8 cellular contexts compared by ENCODE assay signal in genomic region chr6:149319413-149319812, GRCh38. TPM values are rescaled to one million over a fixed set of nuclear protein-coding genes. Genes with fewer than 3 reads are reported as not detected.
A peak's percentile ranks its signal among the peaks of the same experiment; 100 is the strongest.
DNase-seq lines count a peak whose midpoint lies in the region; ATAC-seq, FAIRE-seq and TF ChIP-seq lines count a peak whose summit lies in the region.

No MANE protein-coding gene starts in this region.

- no peaks in the 10 kb centered on the region for H3K27me3 Mint-ChIP-seq in CD4-positive, alpha-beta T cell
- peaks cover under 1% of the 10 kb centered on the region for H3K27me3 Mint-ChIP-seq in osteocyte (ENCODE audit: unreplicated experiment)

- peaks cover 44% of the 10 kb centered on the region for H3K4me1 ChIP-seq in OCI-LY7 (ENCODE audit: insufficient read depth, low read length, poor library complexity, severe bottlenecking)

- H3K36me3 Mint-ChIP-seq in CD4-positive, alpha-beta T cell (ENCODE audit: low read depth): peaks cover 14% of the 10 kb centered on the region
- H3K36me3 Mint-ChIP-seq in osteocyte (ENCODE audit: unreplicated experiment): no peaks in the 10 kb centered on the region

- no peaks in the 10 kb centered on the region for H3K27me3 ChIP-seq in CD4-positive, alpha-beta T cell (ENCODE audit: control insufficient read depth, insufficient read depth, low read length)

- H3K27ac ChIP-seq in CD4-positive, alpha-beta T cell (ENCODE audit: low read depth, low read length): peak overlapping the region; percentile 95
- peak overlapping the region; percentile 86 for H3K27ac ChIP-seq in OCI-LY7 (ENCODE audit: low read depth, low read length, poor library complexity, severe bottlenecking)

- ATAC-seq in CD4-positive, alpha-beta T cell (ENCODE audit: poor library complexity): no peak
- ATAC-seq in HG02763 (IDR thresholded peaks at IDR 0.05; ENCODE audit: unreplicated experiment): no peak
- ATAC-seq in GM19395 (IDR thresholded peaks at IDR 0.05; ENCODE audit: unreplicated experiment): no peak

- H3K27ac Mint-ChIP-seq in CD4-positive, alpha-beta T cell: peak overlapping the region; percentile 86
- H3K27ac Mint-ChIP-seq in osteocyte (ENCODE audit: unreplicated experiment): peak overlapping the region; percentile 84

- H2AFZ ChIP-seq in OCI-LY7 (ENCODE audit: low read length): no peak overlapping the region

- no peaks in the 10 kb centered on the region for H3K9me3 ChIP-seq in CD4-positive, alpha-beta T cell (ENCODE audit: control insufficient read depth, low read length)
- no peaks in the 10 kb centered on the region for H3K9me3 ChIP-seq in OCI-LY7 (ENCODE audit: low read length)

- 0 out of 2 replicates have a peak, but pooled peaks cover 4% of the 10 kb centered on the region for H3K36me3 ChIP-seq in OCI-LY7 (ENCODE audit: insufficient read depth, low read length)

- peak overlapping the region; percentile 93 for H3K4me2 ChIP-seq in OCI-LY7 (ENCODE audit: low read length)

- POLR2A ChIA-PET in CD4-positive, alpha-beta T cell (lab: Charles Lee): interaction anchor here (0.6 to 1.3 kb wide), 5 partner anchors 9 to 193 kb away, joined by 3 to 5 read pairs (median 3); no protein-coding TSS in a partner anchor
- POLR2A ChIA-PET in OCI-LY7 (lab: Charles Lee): interaction anchor here (1.2 kb wide), 1 partner anchor 13 kb away, joined by 4 read pairs; no protein-coding TSS in a partner anchor

- no TSS peak for BruUV-seq in OCI-LY7 (replicated peaks; lab: Mats Ljungman, UMichigan)

- no peaks in the 10 kb centered on the region for H3K9me2 ChIP-seq in OCI-LY7 (ENCODE audit: insufficient read depth, low read length)

- peaks cover 65% of the 10 kb centered on the region for H3K4me1 Mint-ChIP-seq in CD4-positive, alpha-beta T cell (ENCODE audit: low read depth)
- H3K4me1 Mint-ChIP-seq in osteocyte (ENCODE audit: unreplicated experiment): peaks cover 53% of the 10 kb centered on the region

- FAIRE-seq in endometrium (lab: Jason Lieb, UNC): peak; percentile 26

- no peak for DNase-seq in CD4-positive, alpha-beta T cell
- no peak for DNase-seq in OCI-LY7 (ENCODE audit: low spot score)
- no peak for DNase-seq in osteocyte (ENCODE audit: extremely low spot score, unreplicated experiment)
- DNase-seq in DMS 273 (lab: John Stamatoyannopoulos, UW; ENCODE audit: unreplicated experiment): no peak
- DNase-seq in amygdala (lab: John Stamatoyannopoulos, UW): no peak

- peak overlapping the region; percentile 75 for H3K4me3 ChIP-seq in OCI-LY7 (ENCODE audit: low read depth, low read length, poor library complexity, severe bottlenecking)

- intact Hi-C loops in CD4-positive, alpha-beta T cell (cut with DNase I, micrococcal nuclease): loop anchor here (2.0 to 10.0 kb wide), 6 partner anchors 47 to 195 kb away; no protein-coding TSS in a partner anchor
- intact Hi-C loops in OCI-LY7 (cut with micrococcal nuclease; ENCODE audit: unreplicated experiment): loop anchor here (5.0 to 10.0 kb wide), 3 partner anchors 195 to 292 kb away; no protein-coding TSS in a partner anchor

- TF ChIP-seq CTCF in CD4-positive, alpha-beta T cell (IDR thresholded peaks at IDR 0.05): no peak
- TF ChIP-seq CTCF in OCI-LY7 (conservative IDR thresholded peaks at IDR 0.05; ENCODE audit: low read length) (no peak), osteocyte (IDR thresholded peaks at IDR 0.05) (no peak)

- H3K4me3 Mint-ChIP-seq in CD4-positive, alpha-beta T cell: peak overlapping the region; percentile 95
- peak overlapping the region; percentile 80 for H3K4me3 Mint-ChIP-seq in osteocyte (ENCODE audit: unreplicated experiment)

- peaks cover 62% of the 10 kb centered on the region for H3K79me2 ChIP-seq in OCI-LY7 (ENCODE audit: insufficient read depth, low read depth, low read length)

- CTCF ChIA-PET in CD4-positive, alpha-beta T cell (lab: Charles Lee): interaction anchor here (1.1 kb wide), 1 partner anchor 291 kb away, joined by 4 read pairs; no protein-coding TSS in a partner anchor
- CTCF ChIA-PET in OCI-LY7 (lab: Charles Lee; ENCODE audit: unreplicated experiment): no interaction called here

- H4K20me1 ChIP-seq in OCI-LY7 (ENCODE audit: insufficient read depth, low read length): peaks cover 48% of the 10 kb centered on the region

- no peaks in the 10 kb centered on the region for H3K9me3 Mint-ChIP-seq in CD4-positive, alpha-beta T cell
- H3K9me3 Mint-ChIP-seq in osteocyte (ENCODE audit: unreplicated experiment): no peaks in the 10 kb centered on the region

RNA-seq across cellular contexts. Expression of gene TAB2, which starts 1.9 kb away (rescaled TPM):
- total RNA-seq in CD4-positive, alpha-beta T cell: 100 to 1,000 TPM; 121 to 123 TPM
- 17.3 and 17.4 TPM in 2 replicates for total RNA-seq in OCI-LY7 (2014; rRNA removed; shearing (Covaris generic))
- total RNA-seq in OCI-LY7 (2022): 35.8 and 39.4 TPM in 2 replicates
- total RNA-seq in osteocyte: 50.6 and 53.8 TPM in 2 replicates
